In genomic region chr13:81153478-81153877, GRCh38 we compare ENCODE assay signal across 27 cellular contexts.
"Had no signal": no experiment of that assay in that cellular context is flagged by ENCODE, and none has a peak within 500 bp of the region (broad histone marks: within the 10 kb centered on the region; RNA-seq: fewer than 3 reads in every experiment).

No MANE protein-coding gene starts in this region.

- ATAC-seq: stimulated activated effector memory CD8-positive, alpha-beta T cell treated with anti-CD3 and anti-CD28 coated beads, Interleukin-12 subunit alpha, Interleukin-12 subunit beta, amount 100 ng/mL, for 72 hours; stimulated activated memory B cell treated with anti-CD40 and anti-IgM and Interleukin-4, amounts not matched to agents 10 μg/mL and 1 μg/mL and 100 μg/mL, for 72 hours; stimulated activated naive B cell treated with anti-CD40 and anti-IgM and Interleukin-4, amounts not matched to agents 10 μg/mL and 1 μg/mL and 100 μg/mL, for 72 hours; stimulated activated naive CD8-positive, alpha-beta T cell treated with anti-CD3 and anti-CD28 coated beads, Interleukin-15, amount 100 ng/mL, for 72 hours; stimulated activated naive CD8-positive, alpha-beta T cell treated with anti-CD3 and anti-CD28 coated beads, Interleukin-15, Interleukin-2, amounts not matched to agents 100 U/mL and 50 U/mL, for 24 hours; upper lobe of right lung had no signal

- DNase-seq: stimulated activated CD4-positive, alpha-beta T cell treated with anti-CD3 and anti-CD28 coated beads, Interleukin-2, amount 100 ng/mL, for 48 hours; stimulated activated CD4-positive, alpha-beta T cell treated with anti-CD3 and anti-CD28 coated beads, Interleukin-4, amount 100 ng/mL, for 1 hour; stimulated activated CD4-positive, alpha-beta T cell treated with anti-CD3 and anti-CD28 coated beads, Interleukin-4, amount 100 ng/mL, for 24 hours; stimulated activated CD4-positive, alpha-beta T cell treated with anti-CD3 and anti-CD28 coated beads, Interleukin-4, amount 100 ng/mL, for 4 hours; stimulated activated CD8-positive, alpha-beta memory T cell treated with anti-CD3 and anti-CD28 coated beads, Interleukin-4, amount 100 ng/mL, for 48 hours; stimulated activated naive B cell treated with anti-CD40 and anti-IgM and Interleukin-4, amounts not matched to agents 10 μg/mL and 1 μg/mL and 100 μg/mL, for 72 hours; stimulated activated naive CD4-positive, alpha-beta T cell; stimulated activated naive CD4-positive, alpha-beta T cell treated with Interleukin-2 at 50 U/mL for 16 hours; stimulated activated naive CD8-positive, alpha-beta T cell treated with anti-CD3 and anti-CD28 coated beads, Interleukin-15, amount 100 ng/mL, for 72 hours; stimulated activated naive CD8-positive, alpha-beta T cell treated with anti-CD3 and anti-CD28 coated beads, Interleukin-15, Interleukin-2, amounts not matched to agents 100 U/mL and 50 U/mL, for 24 hours; stomach; substantia nigra; testis; thyroid gland; tibial artery; transverse colon; trophoblast cell; upper lobe of left lung; upper lobe of right lung; uterus had no signal

- H3K4me1 ChIP-seq: stomach, suprapubic skin, testis, thyroid gland, tibial artery, tibial nerve, transverse colon, upper lobe of left lung, upper lobe of right lung, uterus, vagina had no signal

- H3K27ac ChIP-seq: stomach, suprapubic skin, testis, thoracic aorta, thyroid gland, tibial artery, tibial nerve, transverse colon, upper lobe of left lung, upper lobe of right lung, uterus, vagina had no signal

- H3K27me3 ChIP-seq: stomach, suprapubic skin, testis, thyroid gland, tibial artery, tibial nerve, transverse colon, upper lobe of left lung, upper lobe of right lung, uterus, vagina had no signal

- H3K36me3 ChIP-seq: stomach, suprapubic skin, thoracic aorta, thyroid gland, tibial artery, tibial nerve, transverse colon, upper lobe of left lung, upper lobe of right lung, uterus, vagina had no signal

- H3K4me3 ChIP-seq: stomach, suprapubic skin, testis, thoracic aorta, thyroid gland, tibial artery, tibial nerve, transverse colon, upper lobe of left lung, upper lobe of right lung, uterus, vagina had no signal

- H3K9me3 ChIP-seq: stomach, suprapubic skin, testis, thoracic aorta, thyroid gland, tibial artery, tibial nerve, transverse colon, upper lobe of left lung, upper lobe of right lung, uterus, vagina had no signal

- FAIRE-seq: urothelium cell line had no signal
